1 cellular context compared by ENCODE assay signal in genomic region chr11:65590240-65590738, GRCh38.
TF ChIP-seq lines count a peak whose summit lies in the region.

No MANE protein-coding gene starts in this region.

TF ChIP-seq in GM23338, 12 proteins besides CTCF, POLR2A, EP300 and RAD21:
- TF ChIP-seq ZNF114 (CRISPR knock-in tag; IDR thresholded peaks at IDR 0.05) (no peak), CREB1 (CRISPR knock-in tag; IDR thresholded peaks at IDR 0.05; ENCODE audit: low read depth) (no peak)
